ENCODE assay signal across 7 cellular contexts in the genomic region with DNA sequence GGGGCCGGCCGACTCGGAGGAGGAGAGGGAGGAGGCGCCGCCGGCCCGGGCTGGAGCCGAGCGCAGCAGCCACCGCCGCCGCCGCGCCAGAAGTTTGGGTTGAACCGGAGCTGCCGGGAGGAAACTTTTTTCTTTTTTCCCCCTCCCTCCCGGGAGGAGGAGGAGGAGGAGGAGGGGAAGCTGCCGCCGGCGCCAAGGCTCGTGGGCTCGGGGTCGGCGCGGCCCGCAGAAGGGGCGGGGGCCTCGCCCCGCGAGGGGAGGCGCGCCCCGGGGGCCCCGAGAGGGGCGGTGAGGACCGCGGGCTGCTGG. TPM values are rescaled to one million over a fixed set of nuclear protein-coding genes. Genes with fewer than 3 reads are reported as not detected.
A peak's percentile ranks its signal among the peaks of the same experiment; 100 is the strongest.
DNase-seq lines count a peak whose midpoint lies in the region; ATAC-seq, FAIRE-seq and TF ChIP-seq lines count a peak whose summit lies in the region.

No MANE protein-coding gene starts in this region.

- H3K9me3 ChIP-seq in adrenal gland (replicated peaks in 1 of 3) (no peaks in the 10 kb centered on the region), kidney (ENCODE audit: control insufficient read depth in 1 of 2, low read length in 2 of 2) (no peaks in the 10 kb centered on the region), stomach (no peaks in the 10 kb centered on the region)

- DNase-seq in HFFc6 (no peak), adrenal gland (no peak), kidney (no peak), stomach (no peak), cortex of kidney (lab: John Stamatoyannopoulos, UW) (no peak), NCI-H226 (no peak)

- H3K27ac ChIP-seq in adrenal gland (peak overlapping the region; percentile 25 to 94 (median 80)), kidney (ENCODE audit: low read depth in 2 of 2, low read length in 2 of 2) (peak overlapping the region; percentile 52 to 75), stomach (peak overlapping the region; percentile 53 to 94 (median 87))

- TF ChIP-seq POLR2A in adrenal gland (IDR thresholded peaks at IDR 0.05) (no peak), stomach (IDR thresholded peaks at IDR 0.05) (no peak)

- intact Hi-C loops in adrenal gland (cut with DNase I) (loop anchor here (5.0 to 10.0 kb wide), 3 partner anchors 99 to 151 kb away; no protein-coding TSS in a partner anchor), kidney (cut with DNase I) (loop anchor here (10.0 kb wide), 1 partner anchor 139 kb away; no protein-coding TSS in a partner anchor), stomach (cut with DNase I; ENCODE audit: low total_unique reads) (loop anchor here (10.0 kb wide), 1 partner anchor 429 kb away; no protein-coding TSS in a partner anchor)

- peaks cover 3 to 23% of the 10 kb centered on the region in 2 donors for H3K4me1 ChIP-seq in adrenal gland (replicated peaks in 1 of 2)
- H3K4me1 ChIP-seq in kidney (ENCODE audit: control insufficient read depth in 1 of 2, insufficient read depth in 1 of 2, low read depth in 1 of 2, low read length in 2 of 2) = peaks cover 12 to 21% of the 10 kb centered on the region in 2 donors
- peaks cover 33 to 79% (median 49%) of the 10 kb centered on the region in 4 donors for H3K4me1 ChIP-seq in stomach

- TF ChIP-seq CTCF in HFFc6 (IDR thresholded peaks at IDR 0.05) = no peak
- TF ChIP-seq CTCF in adrenal gland (IDR thresholded peaks at IDR 0.05) = no peak
- no peak for TF ChIP-seq CTCF in kidney (IDR thresholded peaks at IDR 0.05; ENCODE audit: borderline replicate concordance, extremely low read depth, insufficient read depth)
- TF ChIP-seq CTCF in stomach (IDR thresholded peaks at IDR 0.05) = no peak

- whole genome bisulfite sequencing in adrenal gland, 4 donors = 0 to 1% (median 0%) methylated on average over 12 to 37 of the region's 37 CpGs
- WGBS in stomach, 5 donors = 0 to 1% (median 0%) methylated on average over 15 to 36 of the region's 37 CpGs

- TF ChIP-seq EP300 in stomach (IDR thresholded peaks at IDR 0.05) = no peak

- no peaks in the 10 kb centered on the region for H3K36me3 ChIP-seq in adrenal gland (replicated peaks in 1 of 2)
- no peaks in the 10 kb centered on the region for H3K36me3 ChIP-seq in kidney (ENCODE audit: control insufficient read depth in 1 of 2, insufficient read depth in 2 of 2, low read length in 2 of 2)
- no peaks in the 10 kb centered on the region for H3K36me3 ChIP-seq in stomach

- peaks cover 13% of the 10 kb centered on the region for H3K27me3 Mint-ChIP-seq in HFFc6 (ENCODE audit: insufficient read depth)

- H3K9ac ChIP-seq in kidney (ENCODE audit: low read length in 2 of 2) = no peak overlapping the region

- H3K4me3 ChIP-seq in adrenal gland = peak overlapping the region; percentile 25 to 83 (median 48)
- H3K4me3 ChIP-seq in kidney (ENCODE audit: low read length in 2 of 2) = peak overlapping the region in 1 of 2 donors; percentile 30
- H3K4me3 ChIP-seq in stomach = peak overlapping the region; percentile 87 to 94 (median 90)

- peaks cover 53% of the 10 kb centered on the region for H3K36me3 Mint-ChIP-seq in HFFc6 (ENCODE audit: low read depth)

- H3K9me3 Mint-ChIP-seq in HFFc6 = peaks cover 8% of the 10 kb centered on the region

- FAIRE-seq in kidney (lab: Jason Lieb, UNC) = no peak

- H3K27ac Mint-ChIP-seq in HFFc6 = no peak overlapping the region; the same call in 1 of the 2 replicates

- H3K27me3 ChIP-seq in adrenal gland (no peaks in the 10 kb centered on the region), stomach (peaks cover 0 to 24% (median 0%) of the 10 kb centered on the region in 3 donors)

- peaks cover 65% of the 10 kb centered on the region for H3K4me1 Mint-ChIP-seq in HFFc6 (ENCODE audit: low read depth)

- ATAC-seq in HG02870 (IDR thresholded peaks at IDR 0.05; ENCODE audit: unreplicated experiment) = no peak

- H3K4me3 Mint-ChIP-seq in HFFc6 = peak overlapping the region; percentile 65

RNA-seq across cellular contexts. Expression of gene CRIM1, which starts 0.3 kb away (rescaled TPM):
- total RNA-seq in HFFc6 (2021; fragmentation: NEBNext Ultra II Directional; extraction: Animal tissue kit (Norgen Biotek cat#: 25700)) = 100 to 1,000 TPM; 731 to 946 (median 839) TPM
- total RNA-seq in adrenal gland (10 to 100 TPM; 19.1 to 66.3 (median 41.8) TPM), kidney (154 TPM), stomach (100 to 1,000 TPM in 3 of 5 donors, 10 to 100 TPM in 2; 46.5 to 158 (median 104) TPM)
- polyA plus RNA-seq in adrenal gland (10 to 100 TPM in 2 of 3 donors, 1 to 10 TPM in 1; 7.6 to 12.4 (median 10.8) TPM), kidney (ENCODE audit: insufficient read depth, low read depth, low replicate concordance) (47.2 TPM), stomach (1 to 10 TPM; 3.1 to 7.0 (median 6.7) TPM)
